16 cellular contexts compared by ENCODE assay signal in the genomic region with DNA sequence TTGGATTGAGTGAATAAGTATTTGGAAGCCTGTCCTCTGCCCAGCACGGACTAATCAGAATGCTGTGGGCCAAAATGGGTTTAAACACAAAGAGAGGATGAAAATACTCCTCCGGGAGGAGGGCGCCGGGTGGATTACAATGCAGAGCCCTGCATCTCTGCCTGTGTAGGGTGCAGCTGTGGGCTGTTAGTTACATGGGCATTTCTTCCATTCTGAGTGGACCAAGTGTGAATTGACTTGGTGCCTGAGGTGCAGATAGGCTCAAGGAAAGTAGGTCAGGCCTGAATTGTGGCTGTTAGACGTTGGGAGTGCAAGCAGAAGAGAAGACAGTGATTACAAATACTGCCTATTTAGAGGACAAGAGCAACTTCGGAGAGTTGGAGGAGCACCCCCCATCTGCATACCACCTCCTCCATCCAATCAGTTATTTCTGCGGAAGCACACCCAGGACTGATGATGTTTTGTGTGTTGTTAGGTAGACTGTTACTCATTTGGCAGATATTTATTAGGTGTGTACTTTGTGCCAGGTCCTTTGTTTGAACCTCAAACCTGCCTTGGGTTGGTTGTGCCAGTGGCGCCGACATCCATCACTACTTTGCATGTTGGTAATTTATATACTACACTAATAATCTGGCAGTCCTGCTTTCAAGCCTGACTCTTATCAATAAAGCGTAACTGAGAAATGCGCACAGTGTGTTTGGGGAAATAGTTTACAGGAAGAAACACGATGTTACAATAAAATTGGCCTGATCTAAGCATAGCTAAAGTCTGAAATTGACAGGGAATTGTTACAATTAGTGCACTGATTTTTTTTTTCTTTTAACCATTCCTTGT.
DNase-seq lines count a peak whose midpoint lies in the region; ATAC-seq and TF ChIP-seq lines count a peak whose summit lies in the region.
"Had no signal": no experiment of that assay in that cellular context is flagged by ENCODE, and none has a peak within 500 bp of the region (broad histone marks: within the 10 kb centered on the region; RNA-seq: fewer than 3 reads in every experiment).

No MANE protein-coding gene starts in this region.

- H3K79me2 ChIP-seq in MM.1S (ENCODE audit: low read length), result 0 out of 2 replicates have a peak, but pooled peaks cover 3% of the 10 kb centered on the region

- H3K9me2 ChIP-seq in MM.1S (replicated peaks; ENCODE audit: insufficient read depth, low read length), result no peaks in the 10 kb centered on the region

- H3F3A ChIP-seq in MM.1S (ENCODE audit: insufficient read depth, low read length), result no peaks in the 10 kb centered on the region

- H3K27me3 ChIP-seq in muscle layer of duodenum (ENCODE audit: low read depth, low read length) (no peaks in the 10 kb centered on the region), subcutaneous abdominal adipose tissue (ENCODE audit: control insufficient read depth in 5 of 5, insufficient read depth in 4 of 5, low read length in 5 of 5) (no peaks in the 10 kb centered on the region), MM.1S (replicated peaks; ENCODE audit: insufficient read depth, low read length) (no peaks in the 10 kb centered on the region)
- H3K27me3 ChIP-seq: BLaER1, pancreas, thyroid gland had no signal

- H3K27ac ChIP-seq in muscle layer of duodenum (ENCODE audit: low read length) (no peak overlapping the region), subcutaneous abdominal adipose tissue (ENCODE audit: low read depth, low read length) (peak overlapping the region; percentile 72), MM.1S (ENCODE audit: low read length) (no peak overlapping the region)
- H3K27ac ChIP-seq: BLaER1, pancreas, thyroid gland had no signal

- DNase-seq in fibroblast of gingiva (ENCODE audit: low read depth) (peak; percentile 3), SIG-M5 (lab: John Stamatoyannopoulos, UW) (no peak), HuH-7 (ENCODE audit: low spot score) (no peak), MM.1S (no peak)
- DNase-seq: activated naive CD8-positive, alpha-beta T cell treated with anti-CD3 and anti-CD28 coated beads, Interleukin-2, amount 50 U/mL, for 24 hours; DMS53; midbrain; NCI-H1930; NCI-H69; pancreas; thyroid gland had no signal

- no peaks in the 10 kb centered on the region for H3K36me3 ChIP-seq in muscle layer of duodenum (ENCODE audit: control insufficient read depth in 1 of 2, insufficient read depth in 2 of 2, low read length in 2 of 2)
- H3K36me3 ChIP-seq in subcutaneous abdominal adipose tissue (ENCODE audit: control insufficient read depth in 5 of 5, insufficient read depth in 5 of 5, low read length in 5 of 5), result no peaks in the 10 kb centered on the region
- H3K36me3 ChIP-seq in MM.1S (replicated peaks; ENCODE audit: insufficient read depth, low read length), result no peaks in the 10 kb centered on the region
- H3K36me3 ChIP-seq: pancreas, thyroid gland had no signal

- peaks cover 0 to 9% of the 10 kb centered on the region in 2 donors for H3K4me1 ChIP-seq in muscle layer of duodenum (ENCODE audit: control insufficient read depth in 1 of 2, insufficient read depth in 2 of 2, low read length in 2 of 2)
- H3K4me1 ChIP-seq in subcutaneous abdominal adipose tissue (ENCODE audit: control insufficient read depth in 5 of 5, insufficient read depth in 5 of 5, low read length in 5 of 5), result peaks cover 3 to 39% (median 26%) of the 10 kb centered on the region in 5 donors
- H3K4me1 ChIP-seq in MM.1S (ENCODE audit: low read length), result no peaks in the 10 kb centered on the region
- H3K4me1 ChIP-seq: BLaER1, pancreas had no signal

- H3K4me2 ChIP-seq in MM.1S (ENCODE audit: low read depth, low read length), result no peak overlapping the region
- H3K4me2 ChIP-seq: BLaER1 had no signal

- H2AFZ ChIP-seq in MM.1S (ENCODE audit: low read length), result no peak overlapping the region

- no peak for TF ChIP-seq CTCF in MM.1S (IDR thresholded peaks at IDR 0.05; ENCODE audit: low read length)

- peak overlapping the region; percentile 6 to 7 for H3K4me3 ChIP-seq in muscle layer of duodenum (ENCODE audit: low read depth in 1 of 2, low read length in 2 of 2)
- peak overlapping the region; percentile 15 to 55 (median 37) for H3K4me3 ChIP-seq in subcutaneous abdominal adipose tissue (ENCODE audit: low read depth in 1 of 5, low read length in 5 of 5)
- no peak overlapping the region for H3K4me3 ChIP-seq in MM.1S (ENCODE audit: low read length)
- H3K4me3 ChIP-seq: BLaER1, pancreas, thyroid gland had no signal

- H3K9me3 ChIP-seq in muscle layer of duodenum (ENCODE audit: control insufficient read depth in 1 of 2, low read length in 2 of 2), result no peaks in the 10 kb centered on the region
- no peaks in the 10 kb centered on the region for H3K9me3 ChIP-seq in subcutaneous abdominal adipose tissue (ENCODE audit: control insufficient read depth in 5 of 5, low read length in 5 of 5)
- H3K9me3 ChIP-seq in MM.1S (replicated peaks; ENCODE audit: insufficient read depth, low read length), result no peaks in the 10 kb centered on the region
- H3K9me3 ChIP-seq: BLaER1, pancreas, thyroid gland had no signal

- peak overlapping the region in 2 of 5 donors; percentile 55 to 69 for H3K9ac ChIP-seq in subcutaneous abdominal adipose tissue (ENCODE audit: low read length in 5 of 5)
- H3K9ac ChIP-seq in MM.1S (ENCODE audit: low read length), result no peak overlapping the region
- H3K9ac ChIP-seq: BLaER1 had no signal

- no peaks in the 10 kb centered on the region for H4K20me1 ChIP-seq in MM.1S (ENCODE audit: insufficient read depth, low read length)

- peak; percentile 22; the same call in 2 of the 3 replicates for ATAC-seq in SK-N-SH treated with all-trans-retinoic acid at 6 μM for 48 hours
- no peak for ATAC-seq in HG03159 (IDR thresholded peaks at IDR 0.05; ENCODE audit: unreplicated experiment)
- ATAC-seq: activated naive CD8-positive, alpha-beta T cell treated with anti-CD3 and anti-CD28 coated beads, Interleukin-2, amount 50 U/mL, for 24 hours; pancreas had no signal

TF ChIP-seq in SK-N-SH treated with all-trans-retinoic acid at 6 μM for 48 hours, 23 proteins besides CTCF, POLR2A, EP300 and RAD21:
- TF ChIP-seq ZC3H10 (CRISPR knock-in tag; IDR thresholded peaks at IDR 0.05) (no peak), GLIS3 (CRISPR knock-in tag; IDR thresholded peaks at IDR 0.05) (no peak)
- TF ChIP-seq, protein P1, sequence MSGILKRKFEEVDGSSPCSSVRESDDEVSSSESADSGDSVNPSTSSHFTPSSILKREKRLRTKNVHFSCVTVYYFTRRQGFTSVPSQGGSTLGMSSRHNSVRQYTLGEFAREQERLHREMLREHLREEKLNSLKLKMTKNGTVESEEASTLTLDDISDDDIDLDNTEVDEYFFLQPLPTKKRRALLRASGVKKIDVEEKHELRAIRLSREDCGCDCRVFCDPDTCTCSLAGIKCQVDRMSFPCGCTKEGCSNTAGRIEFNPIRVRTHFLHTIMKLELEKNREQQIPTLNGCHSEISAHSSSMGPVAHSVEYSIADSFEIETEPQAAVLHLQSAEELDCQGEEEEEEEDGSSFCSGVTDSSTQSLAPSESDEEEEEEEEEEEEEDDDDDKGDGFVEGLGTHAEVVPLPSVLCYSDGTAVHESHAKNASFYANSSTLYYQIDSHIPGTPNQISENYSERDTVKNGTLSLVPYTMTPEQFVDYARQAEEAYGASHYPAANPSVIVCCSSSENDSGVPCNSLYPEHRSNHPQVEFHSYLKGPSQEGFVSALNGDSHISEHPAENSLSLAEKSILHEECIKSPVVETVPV (CRISPR knock-in tag; IDR thresholded peaks at IDR 0.05), result no peak
